ENCODE assay signal across 8 cellular contexts in genomic region chr18:58864146-58865008, GRCh38. TPM values are rescaled to one million over a fixed set of nuclear protein-coding genes. Genes with fewer than 3 reads are reported as not detected.
A peak's percentile ranks its signal among the peaks of the same experiment; 100 is the strongest.
DNase-seq lines count a peak whose midpoint lies in the region; ATAC-seq and TF ChIP-seq lines count a peak whose summit lies in the region.

ZNF532 (plus strand) TSS chr18:58864877. CDS start in a region left out here.

- no peak for TF ChIP-seq POLR2A in transverse colon (IDR thresholded peaks at IDR 0.05)

- H3K27ac ChIP-seq in SK-N-SH (ENCODE audit: low read depth in 2 of 2, low read length in 1 of 2): peak within 1 kb of the TSS; percentile 70 to 89
- peak within 1 kb of the TSS; percentile 88 to 92 (median 90) for H3K27ac ChIP-seq in transverse colon

- WGBS in SK-N-SH (ENCODE audit: low lambda C conversion rate): 26% methylated on average over 14 of the region's 17 CpGs
- 62% methylated on average over 16 of the region's 17 CpGs; no CpG with 5 or more reads in 1 of the 2 donors for WGBS in transverse colon (ENCODE audit: low coverage in 1 of 2), 2 donors

- peaks cover 17 to 35% of the 10 kb centered on the region in 2 experiments for H3K36me3 ChIP-seq in SK-N-SH (replicated peaks in 1 of 2; ENCODE audit: control insufficient read depth in 1 of 2, insufficient read depth in 2 of 2, low read length in 1 of 2)
- no peaks in the 10 kb centered on the region for H3K36me3 ChIP-seq in transverse colon

- H3K79me2 ChIP-seq in SK-N-SH (ENCODE audit: insufficient read depth): peaks cover 58% of the 10 kb centered on the region

- no peaks in the 10 kb centered on the region for H3K9me3 ChIP-seq in SK-N-SH
- no peaks in the 10 kb centered on the region for H3K9me3 ChIP-seq in transverse colon

- no peak for ATAC-seq in HG03520 (IDR thresholded peaks at IDR 0.05; ENCODE audit: unreplicated experiment)

- peaks cover 15% of the 10 kb centered on the region for H3F3A ChIP-seq in SK-N-SH (replicated peaks; ENCODE audit: insufficient read depth)

- CTCF ChIA-PET in SK-N-SH (lab: Yijun Ruan, JAX): interaction anchor here (0.9 to 1.9 kb wide), 4 partner anchors 14 to 206 kb away, joined by 3 to 5 read pairs (median 4); no protein-coding TSS in a partner anchor

- POLR2A ChIA-PET in SK-N-SH (lab: Yijun Ruan, JAX): interaction anchor here (0.6 to 1.7 kb wide), 10 partner anchors 9 to 158 kb away, joined by 3 to 8 read pairs (median 4); no protein-coding TSS in a partner anchor

- peak within 1 kb of the TSS; percentile 62; the same call in 1 of the 2 replicates for H2AFZ ChIP-seq in SK-N-SH (ENCODE audit: low read depth)

- H3K9ac ChIP-seq in SK-N-SH: peak within 1 kb of the TSS; percentile 81

- H3K4me1 ChIP-seq in SK-N-SH (ENCODE audit: control insufficient read depth in 1 of 2, insufficient read depth in 2 of 2, low read depth in 1 of 2, low read length in 1 of 2) (peaks cover 37 to 43% of the 10 kb centered on the region in 2 experiments), transverse colon (peaks cover 3 to 73% (median 30%) of the 10 kb centered on the region in 4 donors)

- H3K4me3 ChIP-seq in SK-N-SH (ENCODE audit: low read depth in 2 of 2, low read length in 1 of 2) (peak within 1 kb of the TSS; percentile 46 to 59), epithelial cell of proximal tubule (ENCODE audit: low read depth, low read length) (peak within 1 kb of the TSS; percentile 46), transverse colon (peak within 1 kb of the TSS; percentile 10 to 51 (median 38))

- H3K9me2 ChIP-seq in SK-N-SH: no peaks in the 10 kb centered on the region

- H3K4me2 ChIP-seq in SK-N-SH: peak within 1 kb of the TSS; percentile 66

- TF ChIP-seq CTCF in SK-N-SH (IDR thresholded peaks at IDR 0.05): no peak
- TF ChIP-seq CTCF in epithelial cell of proximal tubule (conservative IDR thresholded peaks at IDR 0.05; ENCODE audit: low read depth, low read length): no peak
- TF ChIP-seq CTCF in transverse colon (IDR thresholded peaks at IDR 0.05): no peak

- in situ Hi-C loops in Caki2 (cut with HindIII; ENCODE audit: low pct_unique_long_range_greater_than_20kb, low sequenced_read_pairs): no loop called here
- in situ Hi-C loops in transverse colon (cut with MboI; ENCODE audit: low pct_ligation_motif_present in 1 of 4, low pct_unique_long_range_greater_than_20kb in 1 of 4, low sequenced_read_pairs in 3 of 4): no loop called here

- intact Hi-C loops in transverse colon (cut with DNase I; ENCODE audit: low total_unique reads): loop anchor here (5.0 kb wide), 1 partner anchor 87 kb away; no protein-coding TSS in a partner anchor

- no peaks in the 10 kb centered on the region for H4K20me1 ChIP-seq in SK-N-SH (ENCODE audit: insufficient read depth)

- H3K27me3 ChIP-seq in SK-N-SH (ENCODE audit: insufficient read depth) (no peaks in the 10 kb centered on the region), transverse colon (no peaks in the 10 kb centered on the region)

- DNase-seq in Caki2 (ENCODE audit: low read depth) (peak; percentile 18), M059J (ENCODE audit: low read depth) (peak; percentile 55), SK-N-SH (peak; percentile 84), epithelial cell of proximal tubule (ENCODE audit: low read depth) (no peak), midbrain (lab: John Stamatoyannopoulos, UW) (peak; percentile 83), transverse colon (peak; percentile 36)
- DNase-seq in stimulated activated CD4-positive, alpha-beta T cell treated with anti-CD3 and anti-CD28 coated beads, Interleukin-12 subunit alpha, Interleukin-12 subunit beta, amount 100 ng/mL, for 4 hours: no peak

- no peak for TF ChIP-seq RAD21 in SK-N-SH (IDR thresholded peaks at IDR 0.05; ENCODE audit: low read length)

- TF ChIP-seq EP300 in SK-N-SH (IDR thresholded peaks at IDR 0.05; ENCODE audit: borderline replicate concordance in 1 of 2, low read depth in 1 of 2, low read length in 1 of 2) (no peak), transverse colon (IDR thresholded peaks at IDR 0.05; ENCODE audit: low read depth) (no peak)

TF ChIP-seq in SK-N-SH, 30 proteins besides CTCF, POLR2A, EP300 and RAD21:
- no peak for TF ChIP-seq ELF1 (IDR thresholded peaks at IDR 0.05)
- TF ChIP-seq YY1 (IDR thresholded peaks at IDR 0.05; ENCODE audit: low read depth): no peak
- no peak for TF ChIP-seq RCOR1 (IDR thresholded peaks at IDR 0.05; ENCODE audit: low read length)
- TF ChIP-seq POLR2AphosphoS5 (IDR thresholded peaks at IDR 0.05; ENCODE audit: low read depth, low read length): peak; percentile 65
- TF ChIP-seq TAF1 (IDR thresholded peaks at IDR 0.05; ENCODE audit: borderline replicate concordance, low read depth, low read length): peak; percentile 64; the same call in 1 of the 2 replicates
- TF ChIP-seq, protein P1, sequence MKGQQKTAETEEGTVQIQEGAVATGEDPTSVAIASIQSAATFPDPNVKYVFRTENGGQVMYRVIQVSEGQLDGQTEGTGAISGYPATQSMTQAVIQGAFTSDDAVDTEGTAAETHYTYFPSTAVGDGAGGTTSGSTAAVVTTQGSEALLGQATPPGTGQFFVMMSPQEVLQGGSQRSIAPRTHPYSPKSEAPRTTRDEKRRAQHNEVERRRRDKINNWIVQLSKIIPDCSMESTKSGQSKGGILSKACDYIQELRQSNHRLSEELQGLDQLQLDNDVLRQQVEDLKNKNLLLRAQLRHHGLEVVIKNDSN (IDR thresholded peaks at IDR 0.05; ENCODE audit: borderline replicate concordance, low read depth): no peak
- TF ChIP-seq FOXJ3 (CRISPR knock-in tag; IDR thresholded peaks at IDR 0.05): no peak
- no peak for TF ChIP-seq EZH2phosphoT487 (IDR thresholded peaks at IDR 0.05; ENCODE audit: borderline replicate concordance, low read depth)
- no peak for TF ChIP-seq MAX (IDR thresholded peaks at IDR 0.05; ENCODE audit: low read depth)
- no peak for TF ChIP-seq USF2 (IDR thresholded peaks at IDR 0.05; ENCODE audit: borderline replicate concordance, low read depth, low read length)

RNA-seq across cellular contexts. Expression of gene ZNF532, which starts in this region (rescaled TPM):
- total RNA-seq in Caki2 (2014; rRNA removed; shearing (Covaris generic); ENCODE audit: low replicate concordance): 21.0 and 21.1 TPM in 2 replicates
- total RNA-seq in M059J (2014; rRNA removed; shearing (Covaris generic)): 52.2 and 60.9 TPM in 2 replicates
- 34.7 and 39.2 TPM in 2 replicates for polyA plus RNA-seq in SK-N-SH (2012; rRNA removed)
- polyA plus RNA-seq in SK-N-SH (2012; cell fraction: cytosol; rRNA removed): 30.4 and 39.2 TPM in 2 replicates
- 55.0 and 70.9 TPM in 2 replicates for polyA plus RNA-seq in SK-N-SH (2012; cell fraction: nucleus; rRNA removed)
- total RNA-seq in epithelial cell of proximal tubule (35.0 and 70.2 TPM in 2 replicates), transverse colon (10 to 100 TPM; 16.2 to 26.9 (median 22.7) TPM)

Comparison
In these comparisons a context has a peak if more than half of its experiments do, and no peak if none do; other contexts are left out.
1. DNase-seq: peak in Caki2 (single experiment), M059J (single experiment), SK-N-SH (single experiment), midbrain (single experiment) and transverse colon (single experiment); none in epithelial cell of proximal tubule (single experiment) and stimulated activated CD4-positive, alpha-beta T cell treated with anti-CD3 and anti-CD28 coated beads, Interleukin-12 subunit alpha, Interleukin-12 subunit beta, amount 100 ng/mL, for 4 hours (single experiment).
2. Peak in every context shown above with its lines, with median percentiles within 50 percentile points of each other: H3K4me3 ChIP-seq.